ENCODE assay signal across 10 cellular contexts in genomic region chr14:94009767-94010166, GRCh38. TPM values are rescaled to one million over a fixed set of nuclear protein-coding genes. Genes with fewer than 3 reads are reported as not detected.
DNase-seq lines count a peak whose midpoint lies in the region; ATAC-seq, FAIRE-seq and TF ChIP-seq lines count a peak whose summit lies in the region.
"Had no signal": no experiment of that assay in that cellular context is flagged by ENCODE, and none has a peak within 500 bp of the region (broad histone marks: within the 10 kb centered on the region; RNA-seq: fewer than 3 reads in every experiment).

No MANE protein-coding gene starts in this region.

- CTCF ChIA-PET in K562 (lab: Yijun Ruan, JAX; ENCODE audit: low intra/inter-chr PET ratio) = interaction anchor here (0.8 kb wide), 1 partner anchor 118 kb away, joined by 3 read pairs; no protein-coding TSS in a partner anchor

- TF ChIP-seq CTCF in GM13976 (IDR thresholded peaks at IDR 0.05; ENCODE audit: borderline replicate concordance, control extremely low read depth, extremely low read depth, insufficient read depth, missing control alignments) (no peak), K562 (IDR thresholded peaks at IDR 0.05 in 2 of 3, conservative IDR thresholded peaks at IDR 0.05 in 1 of 3; ENCODE audit: insufficient read depth in 2 of 3, low read depth in 1 of 3, low read length in 3 of 3) (no peak), smooth muscle cell (IDR thresholded peaks at IDR 0.05; ENCODE audit: borderline replicate concordance, insufficient read depth, poor library complexity, severe bottlenecking) (no peak)

- DNase-seq in A172 (ENCODE audit: low spot score) = peak; percentile 76
- DNase-seq in GM13976 (ENCODE audit: low spot score) = peak; percentile 73
- DNase-seq in K562 (ENCODE audit: extremely low read depth in 1 of 4, low spot score in 3 of 4) = no peak
- DNase-seq in NCI-H2029 treated with DMSO at 0.1 percent for 48 hours (lab: John Stamatoyannopoulos, UW) = no peak
- DNase-seq in stimulated activated CD4-positive, alpha-beta T cell treated with anti-CD3 and anti-CD28 coated beads, Interleukin-4, amount 100 ng/mL, for 4 hours = no peak
- no peak for DNase-seq in smooth muscle cell (lab: John Stamatoyannopoulos, UW; ENCODE audit: unreplicated experiment)

- H3F3A ChIP-seq in smooth muscle cell (ENCODE audit: low read depth) = no peaks in the 10 kb centered on the region

- H3K36me3 ChIP-seq in K562 (ENCODE audit: control insufficient read depth, insufficient read depth, low read length) (no peaks in the 10 kb centered on the region), smooth muscle cell (ENCODE audit: low read depth) (no peaks in the 10 kb centered on the region)

- H3K9me3 ChIP-seq in K562 (replicated peaks; ENCODE audit: control insufficient read depth, insufficient read depth, low read depth, low read length) (no peaks in the 10 kb centered on the region), smooth muscle cell (replicated peaks; ENCODE audit: low read depth) (no peaks in the 10 kb centered on the region)

- in situ Hi-C loops in GM13976 (cut with MboI; ENCODE audit: low sequenced_read_pairs, unreplicated experiment) = loop anchor here (5.0 kb wide), 1 partner anchor 67 kb away; no protein-coding TSS in a partner anchor
- in situ Hi-C loops in K562 (cut with MboI) = no loop called here

- no peaks in the 10 kb centered on the region; the same call in 1 of the 2 replicates for H4K20me1 ChIP-seq in K562 (replicated peaks; ENCODE audit: control insufficient read depth, insufficient read depth, low read length)
- no peaks in the 10 kb centered on the region for H4K20me1 ChIP-seq in smooth muscle cell (ENCODE audit: low read depth)

- no peak for FAIRE-seq in K562 (lab: Jason Lieb, UNC)
- FAIRE-seq: colon had no signal

- no peak for TF ChIP-seq RAD21 in K562 (CRISPR knock-in tag; conservative IDR thresholded peaks at IDR 0.05 in 1 of 2, IDR thresholded peaks at IDR 0.05 in 1 of 2)

- no peak overlapping the region for H3K4me3 ChIP-seq in K562
- no peak overlapping the region for H3K4me3 ChIP-seq in smooth muscle cell

- ATAC-seq in HG03280 (IDR thresholded peaks at IDR 0.05; ENCODE audit: unreplicated experiment) (peak; percentile 44), K562 (no peak), GM19324 (IDR thresholded peaks at IDR 0.05; ENCODE audit: low FRiP score, unreplicated experiment) (no peak)

- TF ChIP-seq POLR2A in K562 (conservative IDR thresholded peaks at IDR 0.05) = no peak

- no peak overlapping the region for H2AFZ ChIP-seq in K562 (ENCODE audit: low read depth, low read length)
- no peak overlapping the region for H2AFZ ChIP-seq in smooth muscle cell (ENCODE audit: low read depth)

- BruUV-seq in K562 (replicated peaks; lab: Mats Ljungman, UMichigan) = no TSS peak

- H3K9me1 ChIP-seq in K562 (ENCODE audit: control insufficient read depth, insufficient read depth, low read length) = no peaks in the 10 kb centered on the region

- TF ChIP-seq EP300 in K562 (IDR thresholded peaks at IDR 0.05; ENCODE audit: low read length) = no peak

- no peak overlapping the region for H3K27ac ChIP-seq in K562 (ENCODE audit: extremely low read depth, low read depth, low read length)
- no peak overlapping the region for H3K27ac ChIP-seq in smooth muscle cell (ENCODE audit: low read depth)

- intact Hi-C loops in K562 (cut with micrococcal nuclease) = no loop called here

- H3K9ac ChIP-seq in K562 (ENCODE audit: insufficient read depth in 1 of 2, low read depth in 2 of 2, low read length in 2 of 2) (no peak overlapping the region), smooth muscle cell (ENCODE audit: low read depth) (no peak overlapping the region)

- POLR2A ChIA-PET in K562 (lab: Yijun Ruan, JAX) = interaction anchor here (0.7 kb wide), 1 partner anchor 74 kb away, joined by 3 read pairs; no protein-coding TSS in a partner anchor

- H3K4me2 ChIP-seq in K562 (ENCODE audit: insufficient read depth, low read length) (no peak overlapping the region), smooth muscle cell (no peak overlapping the region)

- WGBS in K562 (ENCODE audit: insufficient coverage, low coverage, missing lambda C conversion rate) = 3% methylated on average over 4 of the region's 4 CpGs
- WGBS in smooth muscle cell (ENCODE audit: low lambda C conversion rate) = 58% methylated on average over 4 of the region's 4 CpGs

- no peaks in the 10 kb centered on the region for H3K4me1 ChIP-seq in K562 (replicated peaks in 1 of 2; ENCODE audit: control insufficient read depth in 2 of 2, insufficient read depth in 2 of 2, low read length in 2 of 2)
- H3K4me1 ChIP-seq in smooth muscle cell (ENCODE audit: low read depth) = no peaks in the 10 kb centered on the region

- H3K79me2 ChIP-seq in K562 (ENCODE audit: control insufficient read depth, insufficient read depth, low read length) (no peaks in the 10 kb centered on the region), smooth muscle cell (ENCODE audit: low read depth) (no peaks in the 10 kb centered on the region)

- H3K27me3 ChIP-seq in K562 (ENCODE audit: control insufficient read depth in 2 of 2, insufficient read depth in 2 of 2, low read length in 2 of 2) (peaks cover 2 to 8% of the 10 kb centered on the region in 2 experiments; a peak in 4 of 5 replicates), smooth muscle cell (ENCODE audit: low read depth) (no peaks in the 10 kb centered on the region)

TF ChIP-seq in K562, 482 proteins besides CTCF, POLR2A, EP300 and RAD21 (continues in another document):
- TF ChIP-seq ZNF316 (IDR thresholded peaks at IDR 0.05) = 0 out of 2 replicates have a peak, but pooled peaks have one; percentile 29

RNA-seq across cellular contexts. Expression of gene CCDC197, which starts 12.7 kb away (rescaled TPM):
- total RNA-seq in A172 (2014; rRNA removed; shearing (Covaris generic)) = not detected in 2 replicates
- not detected in 2 replicates for total RNA-seq in K562 (2011; cell fraction: chromatin; rRNA removed; ENCODE audit: low replicate concordance)
- not detected in 2 replicates for total RNA-seq in K562 (2011; cell fraction: nucleolus; rRNA removed)
- not detected in 2 replicates for total RNA-seq in K562 (2011; cell fraction: nucleoplasm; rRNA removed)
- total RNA-seq in K562 (2014; rRNA removed) = not detected in 2 replicates
- total RNA-seq in K562 (2014; rRNA removed; fragmentation: Illumina TruSeq; extraction: Trizol) = not detected in 2 replicates
- total RNA-seq in K562 (2015; rRNA removed; fragmentation: Illumina TruSeq; extraction: Trizol) = not detected in 2 replicates
- not detected in 2 replicates for total RNA-seq in K562 (2021)
- polyA plus RNA-seq in K562 (2011; rRNA removed) = not detected in 2 replicates
- not detected in 2 replicates for polyA plus RNA-seq in K562 (2011; cell fraction: cytosol; rRNA removed)
- not detected in 2 replicates for polyA plus RNA-seq in K562 (2011; cell fraction: nucleus; rRNA removed)
- not detected in 2 replicates for polyA plus RNA-seq in K562 (2012)
- not detected in 2 replicates for polyA plus RNA-seq in K562 (2014; fragmentation: Illumina TruSeq; extraction: Trizol)
- not detected for polyA plus RNA-seq in K562 (2014; fragmentation: Nextera tagmentation; extraction: Ambion mirVana)
- not detected in 2 replicates for polyA plus RNA-seq in K562 (2014; rRNA removed)
- polyA minus RNA-seq in K562 (2011; rRNA and poly(A)+ RNA removed) = not detected in 2 replicates
- not detected in 2 replicates for polyA minus RNA-seq in K562 (2011; cell fraction: cytosol; rRNA and poly(A)+ RNA removed)
- not detected in 2 replicates for polyA minus RNA-seq in K562 (2011; cell fraction: nucleus; rRNA and poly(A)+ RNA removed)
- total RNA-seq in smooth muscle cell = not detected in 2 replicates
- polyA plus RNA-seq in smooth muscle cell = not detected in 2 replicates
- total RNA-seq: T-helper 1 cell treated with Interleukin-12 subunit alpha and Interleukin-12 subunit beta and Interleukin-4 antibody, amounts not matched to agents 30 ng/mL and 1 ng/mL, for 36 hours had no signal

RNA-seq across cellular contexts. Expression of gene OTUB2, which starts 16.4 kb away (rescaled TPM):
- 0.53 and 1.2 TPM in 2 replicates for total RNA-seq in A172 (2014; rRNA removed; shearing (Covaris generic))
- total RNA-seq in K562 (2011; cell fraction: chromatin; rRNA removed; ENCODE audit: low replicate concordance) = 0.12 and 0.72 TPM in 2 replicates
- total RNA-seq in K562 (2011; cell fraction: nucleolus; rRNA removed) = 0.26 and 1.0 TPM in 2 replicates
- 0.22 and 0.38 TPM in 2 replicates for total RNA-seq in K562 (2011; cell fraction: nucleoplasm; rRNA removed)
- total RNA-seq in K562 (2014; rRNA removed) = 0.23 and 0.24 TPM in 2 replicates
- 0.07 and 0.35 TPM in 2 replicates for total RNA-seq in K562 (2014; rRNA removed; fragmentation: Illumina TruSeq; extraction: Trizol)
- 0.11 and 0.15 TPM in 2 replicates for total RNA-seq in K562 (2015; rRNA removed; fragmentation: Illumina TruSeq; extraction: Trizol)
- total RNA-seq in K562 (2021) = 0.31 and 0.34 TPM in 2 replicates
- 0.11 and 0.20 TPM in 2 replicates for polyA plus RNA-seq in K562 (2011; rRNA removed)
- 0.09 and 0.12 TPM in 2 replicates for polyA plus RNA-seq in K562 (2011; cell fraction: cytosol; rRNA removed)
- 0.18 and 0.33 TPM in 2 replicates for polyA plus RNA-seq in K562 (2011; cell fraction: nucleus; rRNA removed)
- 0.21 and 0.28 TPM in 2 replicates for polyA plus RNA-seq in K562 (2012)
- polyA plus RNA-seq in K562 (2014; fragmentation: Illumina TruSeq; extraction: Trizol) = 0.15 and 0.21 TPM in 2 replicates
- under 1 TPM; 0.01 to 0.08 TPM for polyA plus RNA-seq in K562 (2014; fragmentation: Nextera tagmentation; extraction: Ambion mirVana)
- polyA plus RNA-seq in K562 (2014; rRNA removed) = 0.08 and 0.26 TPM in 2 replicates
- polyA minus RNA-seq in K562 (2011; rRNA and poly(A)+ RNA removed) = 0.18 and 0.46 TPM in 2 replicates
- polyA minus RNA-seq in K562 (2011; cell fraction: cytosol; rRNA and poly(A)+ RNA removed) = 0.67 TPM in 1 of 2 replicates, not detected in the other
- polyA minus RNA-seq in K562 (2011; cell fraction: nucleus; rRNA and poly(A)+ RNA removed) = 0.22 and 0.40 TPM in 2 replicates
- 2.4 and 5.1 TPM in 2 replicates for total RNA-seq in smooth muscle cell
- 1.7 and 4.0 TPM in 2 replicates for polyA plus RNA-seq in smooth muscle cell

RNA-seq across cellular contexts. Expression of gene ASB2, which starts 33.4 kb away (rescaled TPM):
- total RNA-seq in A172 (2014; rRNA removed; shearing (Covaris generic)) = not detected in 2 replicates
- not detected in 2 replicates for total RNA-seq in K562 (2011; cell fraction: chromatin; rRNA removed; ENCODE audit: low replicate concordance)
- not detected in 2 replicates for total RNA-seq in K562 (2011; cell fraction: nucleolus; rRNA removed)
- not detected in 2 replicates for total RNA-seq in K562 (2011; cell fraction: nucleoplasm; rRNA removed)
- total RNA-seq in K562 (2014; rRNA removed) = not detected in 2 replicates
- not detected in 2 replicates for total RNA-seq in K562 (2014; rRNA removed; fragmentation: Illumina TruSeq; extraction: Trizol)
- total RNA-seq in K562 (2015; rRNA removed; fragmentation: Illumina TruSeq; extraction: Trizol) = not detected in 2 replicates
- total RNA-seq in K562 (2021) = not detected in 2 replicates
- not detected in 2 replicates for polyA plus RNA-seq in K562 (2011; rRNA removed)
- polyA plus RNA-seq in K562 (2011; cell fraction: cytosol; rRNA removed) = not detected in 2 replicates
- not detected in 2 replicates for polyA plus RNA-seq in K562 (2011; cell fraction: nucleus; rRNA removed)
- 0.12 TPM in 1 of 2 replicates, not detected in the other for polyA plus RNA-seq in K562 (2012)
- not detected in 2 replicates for polyA plus RNA-seq in K562 (2014; fragmentation: Illumina TruSeq; extraction: Trizol)
- not detected for polyA plus RNA-seq in K562 (2014; fragmentation: Nextera tagmentation; extraction: Ambion mirVana)
- not detected in 2 replicates for polyA plus RNA-seq in K562 (2014; rRNA removed)
- not detected in 2 replicates for polyA minus RNA-seq in K562 (2011; rRNA and poly(A)+ RNA removed)
- polyA minus RNA-seq in K562 (2011; cell fraction: cytosol; rRNA and poly(A)+ RNA removed) = not detected in 2 replicates
- not detected in 2 replicates for polyA minus RNA-seq in K562 (2011; cell fraction: nucleus; rRNA and poly(A)+ RNA removed)
- total RNA-seq in smooth muscle cell = 0.99 and 6.5 TPM in 2 replicates
- polyA plus RNA-seq in smooth muscle cell = 0.30 TPM in 1 of 2 replicates, not detected in the other

Comparison
In these comparisons a context has a peak if more than half of its experiments do, and no peak if none do; other contexts are left out.
1. DNase-seq: peak in A172 (single experiment) and GM13976 (single experiment); none in K562 (0 of 4), NCI-H2029 treated with DMSO at 0.1 percent for 48 hours (single experiment), stimulated activated CD4-positive, alpha-beta T cell treated with anti-CD3 and anti-CD28 coated beads, Interleukin-4, amount 100 ng/mL, for 4 hours (0 of 2) and smooth muscle cell (single experiment).